Comparison of ENCODE assay signal across 20 cellular contexts in genomic region chr1:108084866-108085477, GRCh38.
DNase-seq lines count a peak whose midpoint lies in the region; ATAC-seq and TF ChIP-seq lines count a peak whose summit lies in the region.
"Had no signal": no experiment of that assay in that cellular context is flagged by ENCODE, and none has a peak within 500 bp of the region (broad histone marks: within the 10 kb centered on the region; RNA-seq: fewer than 3 reads in every experiment).

No MANE protein-coding gene starts in this region.

- no peaks in the 10 kb centered on the region for H3K36me3 Mint-ChIP-seq in activated T-cell treated with anti-CD3 and anti-CD28 coated beads, Interleukin-2, amount 50 U/mL, for 72 hours (ENCODE audit: insufficient read depth in 2 of 2)
- H3K36me3 Mint-ChIP-seq in endodermal cell (ENCODE audit: low read depth) = no peaks in the 10 kb centered on the region
- H3K36me3 Mint-ChIP-seq in type B pancreatic cell = no peaks in the 10 kb centered on the region
- H3K36me3 Mint-ChIP-seq: CD4-positive, CD25-positive, alpha-beta regulatory T cell; CD8-positive, alpha-beta T cell had no signal

- H3K9ac ChIP-seq in endodermal cell (ENCODE audit: extremely low read depth, low read length, poor library complexity, severe bottlenecking) (no peak overlapping the region), mesendoderm (ENCODE audit: low read length) (no peak overlapping the region)
- H3K9ac ChIP-seq: BLaER1 had no signal

- no peak overlapping the region for H3K23ac ChIP-seq in mesendoderm (ENCODE audit: low read length)

- H3K79me1 ChIP-seq in mesendoderm (ENCODE audit: low read length) = no peaks in the 10 kb centered on the region

- H3K18ac ChIP-seq in mesendoderm (ENCODE audit: low read length) = no peak overlapping the region

- no peaks in the 10 kb centered on the region for H3K79me2 ChIP-seq in mesendoderm (ENCODE audit: control insufficient read depth, insufficient read depth, low read length)

- no peak for ATAC-seq in activated T-cell treated with anti-CD3 and anti-CD28 coated beads, Interleukin-2, amount 50 U/mL, for 72 hours (replicated peaks in 1 of 2)
- ATAC-seq in HG03025 (IDR thresholded peaks at IDR 0.05; ENCODE audit: low FRiP score, unreplicated experiment) (no peak), GM21526 (IDR thresholded peaks at IDR 0.05; ENCODE audit: low FRiP score, unreplicated experiment) (no peak)
- ATAC-seq: CD8-positive, alpha-beta T cell had no signal

- 92 to 95% methylated on average over 6 of the region's 6 CpGs for WGBS in endodermal cell (ENCODE audit: insufficient coverage in 1 of 2, insufficient read length in 1 of 2), 2 experiments
- WGBS in mesendoderm (ENCODE audit: extremely low coverage, insufficient coverage, low lambda C conversion rate) = no CpG with 5 or more reads among the region's 6 CpGs

- no peaks in the 10 kb centered on the region for H3K27me3 ChIP-seq in endodermal cell (ENCODE audit: control insufficient read depth, insufficient read depth, low read length, poor library complexity, severe bottlenecking)
- H3K27me3 ChIP-seq in mesendoderm (ENCODE audit: insufficient read depth, low read length, poor library complexity) = no peaks in the 10 kb centered on the region
- H3K27me3 ChIP-seq: BLaER1 had no signal

- H3K27ac Mint-ChIP-seq in activated T-cell treated with anti-CD3 and anti-CD28 coated beads, Interleukin-2, amount 50 U/mL, for 72 hours = peak overlapping the region; percentile 39
- H3K27ac Mint-ChIP-seq in endodermal cell = peak overlapping the region; percentile 40
- no peak overlapping the region for H3K27ac Mint-ChIP-seq in type B pancreatic cell
- H3K27ac Mint-ChIP-seq: B cell; CD8-positive, alpha-beta T cell had no signal

- no peaks in the 10 kb centered on the region for H3K9me3 ChIP-seq in endodermal cell (ENCODE audit: control insufficient read depth, low read length)
- H3K9me3 ChIP-seq: BLaER1, Caco-2 had no signal

- peaks cover 0 to 2% of the 10 kb centered on the region in 2 donors for H3K9me3 Mint-ChIP-seq in activated T-cell treated with anti-CD3 and anti-CD28 coated beads, Interleukin-2, amount 50 U/mL, for 72 hours
- H3K9me3 Mint-ChIP-seq in endodermal cell = no peaks in the 10 kb centered on the region
- H3K9me3 Mint-ChIP-seq in type B pancreatic cell = no peaks in the 10 kb centered on the region
- H3K9me3 Mint-ChIP-seq: CD8-positive, alpha-beta T cell had no signal

- peaks cover 35% of the 10 kb centered on the region for H3K4me1 Mint-ChIP-seq in activated T-cell treated with anti-CD3 and anti-CD28 coated beads, Interleukin-2, amount 50 U/mL, for 72 hours (ENCODE audit: low read depth)
- H3K4me1 Mint-ChIP-seq in endodermal cell = peaks cover 25% of the 10 kb centered on the region
- peaks cover 13% of the 10 kb centered on the region for H3K4me1 Mint-ChIP-seq in type B pancreatic cell (ENCODE audit: unreplicated experiment)

- no peak overlapping the region for H2BK15ac ChIP-seq in mesendoderm (replicated peaks; ENCODE audit: low read depth)

- TF ChIP-seq CTCF in endodermal cell (conservative IDR thresholded peaks at IDR 0.05) (no peak), type B pancreatic cell (conservative IDR thresholded peaks at IDR 0.05) (no peak)

- no peak overlapping the region for H3K4me2 ChIP-seq in mesendoderm (ENCODE audit: low read length)
- H3K4me2 ChIP-seq: BLaER1 had no signal

- H2AK5ac ChIP-seq in mesendoderm (ENCODE audit: low read length) = no peak overlapping the region

- no peak for DNase-seq in activated T-cell treated with anti-CD3 and anti-CD28 coated beads, Interleukin-2, amount 50 U/mL, for 72 hours
- no peak for DNase-seq in activated T-cell treated with anti-CD3 and anti-CD28 coated beads for 4 hours
- DNase-seq in endodermal cell = no peak
- peak; percentile 11 for DNase-seq in mesendoderm
- no peak for DNase-seq in stimulated activated CD4-positive, alpha-beta T cell treated with anti-CD3 and anti-CD28 coated beads, Interleukin-4, amount 100 ng/mL, for 24 hours
- DNase-seq in type B pancreatic cell (ENCODE audit: extremely low spot score, unreplicated experiment) = no peak
- DNase-seq: CD4-positive, CD25-positive, alpha-beta regulatory T cell; CD8-positive, alpha-beta T cell; DMS153; DND-41; GDM1; GOT3; HCEC 1CT had no signal

- H2BK5ac ChIP-seq in mesendoderm (ENCODE audit: low read length) = no peak overlapping the region

- no peak overlapping the region for H3K4me3 ChIP-seq in endodermal cell (ENCODE audit: low read length)
- no peak overlapping the region for H3K4me3 ChIP-seq in mesendoderm (ENCODE audit: low read length)
- H3K4me3 ChIP-seq: BLaER1 had no signal

- H4K5ac ChIP-seq in mesendoderm (ENCODE audit: low read length) = no peak overlapping the region

- no peak overlapping the region for H3K4ac ChIP-seq in mesendoderm (ENCODE audit: low read depth, low read length)

- H3K36me3 ChIP-seq in endodermal cell (ENCODE audit: control insufficient read depth, insufficient read depth, low read length) = no peaks in the 10 kb centered on the region
- H3K36me3 ChIP-seq in mesendoderm (ENCODE audit: control insufficient read depth, insufficient read depth, low read length) = no peaks in the 10 kb centered on the region
- H3K36me3 ChIP-seq: BLaER1 had no signal

- no peak overlapping the region for H4K8ac ChIP-seq in mesendoderm (ENCODE audit: low read depth, low read length)

- no peak overlapping the region for H3K56ac ChIP-seq in mesendoderm (ENCODE audit: low read length)

- no peak overlapping the region for H2BK120ac ChIP-seq in mesendoderm (ENCODE audit: low read depth, low read length)

- no peaks in the 10 kb centered on the region for H3K27me3 Mint-ChIP-seq in activated T-cell treated with anti-CD3 and anti-CD28 coated beads, Interleukin-2, amount 50 U/mL, for 72 hours (ENCODE audit: low read depth)
- no peaks in the 10 kb centered on the region for H3K27me3 Mint-ChIP-seq in endodermal cell (ENCODE audit: insufficient read depth)
- peaks cover 6% of the 10 kb centered on the region for H3K27me3 Mint-ChIP-seq in type B pancreatic cell
- H3K27me3 Mint-ChIP-seq: B cell had no signal

- H3K27ac ChIP-seq in endodermal cell (ENCODE audit: low read depth, low read length) (no peak overlapping the region), mesendoderm (ENCODE audit: low read depth, low read length) (no peak overlapping the region)
- H3K27ac ChIP-seq: 22Rv1, BLaER1, C4-2B had no signal

- H3K4me1 ChIP-seq in endodermal cell (ENCODE audit: control insufficient read depth, insufficient read depth, low read length) = peaks cover 4% of the 10 kb centered on the region
- H3K4me1 ChIP-seq in mesendoderm (ENCODE audit: control insufficient read depth, low read depth, low read length) = peaks cover 4% of the 10 kb centered on the region
- H3K4me1 ChIP-seq: Caco-2 had no signal

- H3K4me3 Mint-ChIP-seq in activated T-cell treated with anti-CD3 and anti-CD28 coated beads, Interleukin-2, amount 50 U/mL, for 72 hours = no peak overlapping the region
- H3K4me3 Mint-ChIP-seq in endodermal cell = no peak overlapping the region
- no peak overlapping the region for H3K4me3 Mint-ChIP-seq in type B pancreatic cell
- H3K4me3 Mint-ChIP-seq: B cell; CD4-positive, CD25-positive, alpha-beta regulatory T cell; CD8-positive, alpha-beta T cell had no signal
